In the genomic region with DNA sequence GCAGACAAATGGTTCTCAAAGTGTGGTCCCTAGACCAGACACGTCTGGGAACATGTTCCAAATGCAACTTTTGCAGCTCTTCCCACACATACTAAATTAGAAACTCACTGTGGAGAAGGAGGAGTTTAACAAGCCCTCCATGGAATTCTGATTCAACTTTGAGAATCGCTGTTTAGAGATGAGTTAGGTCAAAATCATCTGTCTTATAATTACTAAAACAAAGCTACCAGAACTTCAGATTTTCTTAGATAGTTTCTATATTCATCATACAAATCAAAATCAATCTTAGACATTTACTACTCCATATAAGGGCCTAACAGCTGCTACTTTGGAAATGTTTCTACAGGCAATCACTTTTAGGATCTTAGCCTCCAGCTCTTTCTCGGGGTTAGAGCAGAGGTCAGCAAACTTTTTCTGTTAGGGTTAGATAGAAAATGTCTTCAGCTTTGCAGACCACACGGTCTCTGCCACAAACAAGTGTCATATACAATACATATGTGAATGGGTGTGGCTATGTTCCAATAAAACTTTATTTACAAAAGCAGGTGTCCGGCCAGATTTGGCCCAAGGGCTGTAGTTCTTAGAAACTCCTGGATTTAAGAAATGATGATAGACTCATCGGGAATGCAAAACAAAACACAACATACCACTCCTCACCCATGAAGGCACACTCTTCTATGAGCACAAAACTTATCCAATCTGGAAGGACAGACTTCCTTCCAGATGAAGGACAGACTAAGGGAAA, we compare ENCODE assay signal across 27 cellular contexts.
"Had no signal": no experiment of that assay in that cellular context is flagged by ENCODE, and none has a peak within 500 bp of the region (broad histone marks: within the 10 kb centered on the region; RNA-seq: fewer than 3 reads in every experiment).

No MANE protein-coding gene starts in this region.

- H3K36me3 Mint-ChIP-seq: activated naive CD4-positive, alpha-beta T cell treated with anti-CD3 and anti-CD28 coated beads, Interleukin-2, amount 50 U/mL, for 72 hours; naive thymus-derived CD4-positive, alpha-beta T cell had no signal

- H3K4me1 ChIP-seq: body of pancreas, right atrium auricular region, tibial nerve had no signal

- FAIRE-seq: colon, keratinocyte had no signal

- H3K27ac ChIP-seq: body of pancreas, esophagus squamous epithelium, right atrium auricular region, tibial nerve had no signal

- DNase-seq: activated CD4-positive, alpha-beta T cell treated with anti-CD3 and anti-CD28 coated beads for 1 hour; activated CD4-positive, alpha-beta T cell treated with anti-CD3 and anti-CD28 coated beads, Interleukin-2, amount 50 U/mL, for 1 hour; activated CD8-positive, alpha-beta T cell treated with anti-CD3 and anti-CD28 coated beads for 36 hours; activated T-cell treated with anti-CD3 and anti-CD28 coated beads, Interleukin-2, amount 50 U/mL, for 4 hours; aorta; body of pancreas; dermis blood vessel endothelial cell; effector CD4-positive, alpha-beta T cell; esophagus squamous epithelium; head of caudate nucleus; hippocampal formation; left cardiac atrium; left ventricle myocardium superior; mammary epithelial cell; naive thymus-derived CD4-positive, alpha-beta T cell; nucleus accumbens; stimulated activated CD4-positive, alpha-beta T cell treated with anti-CD3 and anti-CD28 coated beads, Interleukin-2, amount 100 ng/mL, for 48 hours; stimulated activated naive CD4-positive, alpha-beta T cell treated with Interleukin-2 at 50 U/mL for 16 hours; T-helper 17 cell; T1000 had no signal

- ATAC-seq: activated CD8-positive, alpha-beta T cell treated with anti-CD3 and anti-CD28 coated beads for 36 hours; activated naive CD4-positive, alpha-beta T cell treated with anti-CD3 and anti-CD28 coated beads, Interleukin-2, amount 50 U/mL, for 72 hours; activated T-cell treated with anti-CD3 and anti-CD28 coated beads, Interleukin-2, amount 50 U/mL, for 4 hours; body of pancreas; left cardiac atrium; left ventricle myocardium superior; naive thymus-derived CD4-positive, alpha-beta T cell; T-helper 17 cell had no signal

- H3K9me3 ChIP-seq: body of pancreas, esophagus squamous epithelium, right atrium auricular region, tibial nerve had no signal

- H3K4me3 Mint-ChIP-seq: activated CD8-positive, alpha-beta T cell treated with anti-CD3 and anti-CD28 coated beads for 36 hours; activated T-cell treated with anti-CD3 and anti-CD28 coated beads, Interleukin-2, amount 50 U/mL, for 4 hours; naive thymus-derived CD4-positive, alpha-beta T cell; neural crest cell; T-helper 17 cell had no signal

- H3K27me3 ChIP-seq: body of pancreas, right atrium auricular region, tibial nerve had no signal

- H3K4me1 Mint-ChIP-seq: neural crest cell had no signal

- H3K9me3 Mint-ChIP-seq: activated CD8-positive, alpha-beta T cell treated with anti-CD3 and anti-CD28 coated beads for 36 hours; activated naive CD4-positive, alpha-beta T cell treated with anti-CD3 and anti-CD28 coated beads, Interleukin-2, amount 50 U/mL, for 72 hours; activated T-cell treated with anti-CD3 and anti-CD28 coated beads, Interleukin-2, amount 50 U/mL, for 4 hours; activated T-helper 2 cell treated with anti-CD3 and anti-CD28 coated beads, Interferon-gamma antibody, Interleukin-2, Interleukin-4, amounts not matched to agents 10 μg/mL and 5 μg/mL and 100 μg/mL, durations not matched to agents 14 hours and 24 hours and 36 hours; naive thymus-derived CD4-positive, alpha-beta T cell; neural crest cell had no signal

- H3K4me3 ChIP-seq: body of pancreas, esophagus squamous epithelium, right atrium auricular region, tibial nerve had no signal

- H3K36me3 ChIP-seq: esophagus squamous epithelium, right atrium auricular region, tibial nerve had no signal

- H3K27ac Mint-ChIP-seq: activated CD8-positive, alpha-beta T cell treated with anti-CD3 and anti-CD28 coated beads for 36 hours; activated naive CD4-positive, alpha-beta T cell treated with anti-CD3 and anti-CD28 coated beads, Interleukin-2, amount 50 U/mL, for 72 hours; activated T-helper 2 cell treated with anti-CD3 and anti-CD28 coated beads, Interferon-gamma antibody, Interleukin-2, Interleukin-4, amounts not matched to agents 10 μg/mL and 5 μg/mL and 100 μg/mL, durations not matched to agents 14 hours and 24 hours and 36 hours; naive thymus-derived CD4-positive, alpha-beta T cell; T-helper 17 cell had no signal
